18 cellular contexts compared by ENCODE assay signal in genomic region chr12:123895477-123895876, GRCh38.
DNase-seq lines count a peak whose midpoint lies in the region; ATAC-seq and TF ChIP-seq lines count a peak whose summit lies in the region.
"Had no signal": no experiment of that assay in that cellular context is flagged by ENCODE, and none has a peak within 500 bp of the region (broad histone marks: within the 10 kb centered on the region; RNA-seq: fewer than 3 reads in every experiment).

No MANE protein-coding gene starts in this region.

- H3K36me3 ChIP-seq in SK-N-MC (ENCODE audit: insufficient read depth, low read length) (no peaks in the 10 kb centered on the region), BE2C (no peaks in the 10 kb centered on the region)
- no peaks in the 10 kb centered on the region for H3K36me3 ChIP-seq in effector memory CD4-positive, alpha-beta T cell (ENCODE audit: control insufficient read depth, insufficient read depth, low read length)

- peaks cover 10% of the 10 kb centered on the region for H3K27me3 Mint-ChIP-seq in WTC11 (ENCODE audit: low read depth)

- H3K27ac Mint-ChIP-seq in WTC11 = no peak overlapping the region
- H3K27ac Mint-ChIP-seq: B cell; CD4-positive, alpha-beta memory T cell; GM23338 had no signal

- H3K36me3 Mint-ChIP-seq in WTC11 = no peaks in the 10 kb centered on the region; the same call in 1 of the 2 replicates
- H3K36me3 Mint-ChIP-seq: CD4-positive, alpha-beta memory T cell had no signal

- CTCF ChIA-PET in WTC11 (lab: Charles Lee) = no interaction called here

- no peaks in the 10 kb centered on the region for H3K4me1 ChIP-seq in effector memory CD4-positive, alpha-beta T cell (ENCODE audit: control insufficient read depth, insufficient read depth, low read length, poor library complexity, severe bottlenecking)
- no peaks in the 10 kb centered on the region for H3K4me1 ChIP-seq in BE2C

- H3K27ac ChIP-seq in SK-N-MC = peak overlapping the region; percentile 62
- no peak overlapping the region for H3K27ac ChIP-seq in effector memory CD4-positive, alpha-beta T cell (ENCODE audit: insufficient read depth, low read length, poor library complexity, severe bottlenecking)
- H3K27ac ChIP-seq: C4-2B had no signal

- H3K9ac ChIP-seq in SK-N-MC (ENCODE audit: insufficient read length) = no peak overlapping the region

- no peak overlapping the region for H3K4me3 ChIP-seq in SK-N-MC
- no peak overlapping the region for H3K4me3 ChIP-seq in effector memory CD4-positive, alpha-beta T cell (ENCODE audit: insufficient read depth, low read depth, low read length, poor library complexity, severe bottlenecking)
- H3K4me3 ChIP-seq in BE2C (ENCODE audit: low read depth, low read length) = no peak overlapping the region
- H3K4me3 ChIP-seq: GM23338 had no signal

- H3K4me1 Mint-ChIP-seq in WTC11 = peaks cover 10% of the 10 kb centered on the region
- H3K4me1 Mint-ChIP-seq: B cell; CD4-positive, alpha-beta memory T cell had no signal

- ATAC-seq in WTC11 = no peak
- ATAC-seq: GM23338 had no signal

- TF ChIP-seq CTCF in BE2C (IDR thresholded peaks at IDR 0.05; ENCODE audit: low read depth, low read length) (no peak), WTC11 (IDR thresholded peaks at IDR 0.05) (no peak)

- DNase-seq in NCI-H748 (lab: John Stamatoyannopoulos, UW; ENCODE audit: unreplicated experiment) (peak; percentile 11), NCI-H748 treated with DMSO at 0.1 percent for 48 hours (lab: John Stamatoyannopoulos, UW) (no peak), COLO829 (ENCODE audit: low spot score) (peak; percentile 33), SK-N-MC (ENCODE audit: low read depth, low spot score) (no peak), pons (ENCODE audit: low spot score) (peak; percentile 62), BE2C (no peak), WTC11 (ENCODE audit: low spot score) (no peak)
- no peak for DNase-seq in effector memory CD4-positive, alpha-beta T cell
- DNase-seq: 8988T; CD4-positive, alpha-beta memory T cell; COR-L47; DMS153; DMS79 treated with DMSO at 0.1 percent for 48 hours; EL; H7 had no signal

- no peak overlapping the region for H3K4me3 Mint-ChIP-seq in WTC11
- H3K4me3 Mint-ChIP-seq: B cell; CD4-positive, alpha-beta memory T cell; GM23338 had no signal

- H3K27me3 ChIP-seq in effector memory CD4-positive, alpha-beta T cell (replicated peaks; ENCODE audit: control insufficient read depth, insufficient read depth, low read length, poor library complexity, severe bottlenecking) = no peaks in the 10 kb centered on the region
- no peaks in the 10 kb centered on the region for H3K27me3 ChIP-seq in BE2C

- H3K9me3 ChIP-seq in SK-N-MC (ENCODE audit: low read depth, low read length) = no peaks in the 10 kb centered on the region
- no peaks in the 10 kb centered on the region for H3K9me3 ChIP-seq in effector memory CD4-positive, alpha-beta T cell (ENCODE audit: control insufficient read depth, low read length)
- H3K9me3 ChIP-seq in BE2C = no peaks in the 10 kb centered on the region; the same call in 1 of the 2 replicates

- H3K9me3 Mint-ChIP-seq in WTC11 = peaks cover 15% of the 10 kb centered on the region
- H3K9me3 Mint-ChIP-seq: CD4-positive, alpha-beta memory T cell had no signal

- POLR2A ChIA-PET in WTC11 (lab: Charles Lee) = no interaction called here

TF ChIP-seq in WTC11, 78 proteins besides CTCF, POLR2A, EP300 and RAD21:
- TF ChIP-seq ZNF532 (CRISPR knock-in tag; IDR thresholded peaks at IDR 0.05; ENCODE audit: borderline replicate concordance) = no peak

Comparison
In these comparisons a context has a peak if more than half of its experiments do, and no peak if none do; other contexts are left out.
1. DNase-seq: peak in NCI-H748 (single experiment), COLO829 (single experiment) and pons (single experiment); none in NCI-H748 treated with DMSO at 0.1 percent for 48 hours (single experiment), SK-N-MC (single experiment), effector memory CD4-positive, alpha-beta T cell (0 of 3), BE2C (single experiment) and WTC11 (single experiment).